In the genomic region with DNA sequence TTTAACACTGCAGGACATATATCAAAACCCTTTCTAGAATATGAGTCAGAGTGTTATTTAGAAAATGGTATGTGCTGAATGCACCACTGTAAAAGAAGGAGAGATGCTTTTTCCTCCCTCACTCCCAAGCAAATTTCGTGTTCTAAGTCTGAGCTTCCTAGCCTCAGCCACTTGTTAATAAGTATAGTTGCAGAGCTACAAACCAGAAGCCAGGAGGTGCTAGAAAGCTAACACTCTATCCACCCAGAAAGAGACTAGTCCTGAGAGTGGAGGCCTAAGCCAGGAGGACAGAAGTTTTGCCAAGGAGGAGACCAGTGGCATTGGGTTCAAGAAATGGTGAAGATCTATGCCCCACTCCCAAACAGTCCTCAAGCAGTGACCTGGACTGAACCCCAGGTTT, we compare ENCODE assay signal across 10 cellular contexts. TPM values are rescaled to one million over a fixed set of nuclear protein-coding genes. Genes with fewer than 3 reads are reported as not detected.
DNase-seq lines count a peak whose midpoint lies in the region; ATAC-seq and TF ChIP-seq lines count a peak whose summit lies in the region.
"Had no signal": no experiment of that assay in that cellular context is flagged by ENCODE, and none has a peak within 500 bp of the region (broad histone marks: within the 10 kb centered on the region; RNA-seq: fewer than 3 reads in every experiment).

No MANE protein-coding gene starts in this region.

- H3K36me3 ChIP-seq in KMS-11 (ENCODE audit: insufficient read depth) = no peaks in the 10 kb centered on the region
- H3K36me3 ChIP-seq in testis (ENCODE audit: low read depth, missing control alignments) = no peaks in the 10 kb centered on the region

- ATAC-seq in effector memory CD8-positive, alpha-beta T cell (replicated peaks) = peak; percentile 29

- H2AFZ ChIP-seq in KMS-11 (ENCODE audit: low read depth) = no peak overlapping the region

- TF ChIP-seq CTCF in KMS-11 (conservative IDR thresholded peaks at IDR 0.05; ENCODE audit: low read depth, low read length) = peak; percentile 51; the same call in 1 of the 2 replicates
- TF ChIP-seq CTCF in testis (IDR thresholded peaks at IDR 0.05) = no peak
- TF ChIP-seq CTCF in GM13976 (IDR thresholded peaks at IDR 0.05; ENCODE audit: borderline replicate concordance, control extremely low read depth, extremely low read depth, insufficient read depth, missing control alignments) = no peak
- TF ChIP-seq CTCF in CD14-positive monocyte (IDR thresholded peaks at IDR 0.05) = no peak

- DNase-seq in SIG-M5 treated with dmso at 0.1 percent for 504 hours (lab: John Stamatoyannopoulos, UW; ENCODE audit: unreplicated experiment) = peak; percentile 10
- DNase-seq in SIG-M5 (lab: John Stamatoyannopoulos, UW) = no peak
- no peak for DNase-seq in effector memory CD8-positive, alpha-beta T cell
- no peak for DNase-seq in testis
- DNase-seq in NCI-H2081 treated with DMSO at 0.1 percent for 48 hours (lab: John Stamatoyannopoulos, UW) = no peak
- DNase-seq in GM13976 (ENCODE audit: low spot score) = no peak
- DNase-seq in CD14-positive monocyte (ENCODE audit: low spot score) = no peak
- DNase-seq: C1 segment of cervical spinal cord; stimulated activated CD4-positive, alpha-beta T cell treated with anti-CD3 and anti-CD28 coated beads, Interleukin-15, amount 100 ng/mL, for 24 hours had no signal

- H3K27ac Mint-ChIP-seq in effector memory CD8-positive, alpha-beta T cell = peak overlapping the region in 1 of 2 donors; percentile 23
- H3K27ac Mint-ChIP-seq in CD14-positive monocyte = no peak overlapping the region

- no peak overlapping the region for H3K27ac ChIP-seq in KMS-11
- peak overlapping the region; percentile 72 for H3K27ac ChIP-seq in testis

- H3K79me2 ChIP-seq in KMS-11 (ENCODE audit: insufficient read depth, low read depth) = no peaks in the 10 kb centered on the region

- in situ Hi-C loops in GM13976 (cut with MboI; ENCODE audit: low sequenced_read_pairs, unreplicated experiment) = loop anchor here (10.0 to 25.0 kb wide), 3 partner anchors 154 to 536 kb away; no protein-coding TSS in a partner anchor

- no peak overlapping the region for H3K4me2 ChIP-seq in KMS-11

- no peaks in the 10 kb centered on the region for H3K27me3 Mint-ChIP-seq in effector memory CD8-positive, alpha-beta T cell
- no peaks in the 10 kb centered on the region for H3K27me3 Mint-ChIP-seq in CD14-positive monocyte (ENCODE audit: low read depth in 3 of 3)

- no peaks in the 10 kb centered on the region for H3K9me3 ChIP-seq in testis

- H3K4me3 ChIP-seq in KMS-11 (IDR thresholded peaks at IDR 0.05; ENCODE audit: insufficient read depth, low read depth, low read length) = no peak overlapping the region
- no peak overlapping the region for H3K4me3 ChIP-seq in testis

- no peak for TF ChIP-seq POLR2A in testis (IDR thresholded peaks at IDR 0.05)

- H3K4me1 ChIP-seq in KMS-11 (ENCODE audit: low read depth, poor library complexity, severe bottlenecking) (peaks cover 8% of the 10 kb centered on the region), testis (peaks cover 7% of the 10 kb centered on the region)

- H3K27me3 ChIP-seq in KMS-11 (ENCODE audit: insufficient read depth, low read depth) (no peaks in the 10 kb centered on the region), testis (no peaks in the 10 kb centered on the region)

- peaks cover 0 to under 1% of the 10 kb centered on the region in 2 donors for H3K4me1 Mint-ChIP-seq in effector memory CD8-positive, alpha-beta T cell (ENCODE audit: low read depth in 2 of 2)
- peaks cover 4% of the 10 kb centered on the region for H3K4me1 Mint-ChIP-seq in CD14-positive monocyte

- intact Hi-C loops in testis (cut with DNase I; ENCODE audit: low total_unique reads) (loop anchor here (10.0 kb wide), 2 partner anchors 324 to 524 kb away; a partner anchor contains a TSS), CD14-positive monocyte (cut with micrococcal nuclease) (loop anchor here (10.0 kb wide), 1 partner anchor 324 kb away; no protein-coding TSS in a partner anchor)

- H3K36me3 Mint-ChIP-seq in effector memory CD8-positive, alpha-beta T cell (ENCODE audit: insufficient read depth) = peaks cover 1% of the 10 kb centered on the region
- no peaks in the 10 kb centered on the region for H3K36me3 Mint-ChIP-seq in CD14-positive monocyte

- no peaks in the 10 kb centered on the region for H3K9me3 Mint-ChIP-seq in effector memory CD8-positive, alpha-beta T cell
- peaks cover 0 to 1% (median 0%) of the 10 kb centered on the region in 7 donors for H3K9me3 Mint-ChIP-seq in CD14-positive monocyte

- no peak overlapping the region for H3K4me3 Mint-ChIP-seq in effector memory CD8-positive, alpha-beta T cell
- H3K4me3 Mint-ChIP-seq in CD14-positive monocyte = no peak overlapping the region

- H4K20me1 ChIP-seq in KMS-11 (ENCODE audit: insufficient read depth) = no peaks in the 10 kb centered on the region

- H3K9ac ChIP-seq in KMS-11 = no peak overlapping the region

- 78 to 88% methylated on average over 1 of the region's 1 CpG for WGBS in testis, 2 donors

RNA-seq across cellular contexts. Expression of a gene that starts 40.5 kb away (rescaled TPM):
- 100 to 1,000 TPM; 128 to 138 TPM for total RNA-seq in testis
- 303 TPM for polyA plus RNA-seq in testis (ENCODE audit: insufficient read depth, low read depth, low replicate concordance)
- polyA plus RNA-seq in CD14-positive monocyte = 100 to 1,000 TPM; 121 to 122 TPM
